Comparison of ENCODE assay signal across 19 cellular contexts in the genomic region with DNA sequence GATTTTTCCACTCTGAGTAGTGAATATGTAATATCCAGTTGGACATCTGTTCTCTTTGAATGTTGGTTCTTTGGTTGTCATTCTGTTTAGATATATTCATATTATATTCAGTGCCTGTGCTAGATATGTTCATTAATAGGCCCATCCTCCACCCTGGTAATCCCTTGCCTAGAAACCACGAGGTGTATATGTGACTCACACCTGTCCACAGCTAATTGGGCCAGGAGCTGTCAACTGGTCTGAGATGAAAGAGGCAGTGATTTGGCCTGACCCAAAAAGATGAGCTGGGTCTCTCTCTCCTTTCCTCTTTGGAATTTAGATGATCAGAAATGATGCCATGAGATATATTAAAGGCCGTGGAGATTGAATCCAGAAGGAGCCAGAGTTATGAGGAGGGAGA.
DNase-seq lines count a peak whose midpoint lies in the region; ATAC-seq, FAIRE-seq and TF ChIP-seq lines count a peak whose summit lies in the region.
"Had no signal": no experiment of that assay in that cellular context is flagged by ENCODE, and none has a peak within 500 bp of the region (broad histone marks: within the 10 kb centered on the region; RNA-seq: fewer than 3 reads in every experiment).

No MANE protein-coding gene starts in this region.

- ATAC-seq in aorta (ENCODE audit: low FRiP score): no peak
- ATAC-seq: SK-N-SH treated with all-trans-retinoic acid at 6 μM for 48 hours had no signal

- H3K27ac ChIP-seq in KMS-11: no peak overlapping the region
- no peak overlapping the region for H3K27ac ChIP-seq in aorta (ENCODE audit: low read depth in 1 of 2, low read length in 2 of 2)

- 85 to 90% methylated on average over 2 of the region's 2 CpGs for WGBS in aorta, 2 donors

- H3K4me3 ChIP-seq in KMS-11 (IDR thresholded peaks at IDR 0.05; ENCODE audit: insufficient read depth, low read depth, low read length) (no peak overlapping the region), bronchial epithelial cell (ENCODE audit: low read depth, low read length) (no peak overlapping the region), aorta (ENCODE audit: low read length in 2 of 2) (no peak overlapping the region)
- H3K4me3 ChIP-seq: HAP-1 had no signal

- DNase-seq in NCI-H69 (lab: John Stamatoyannopoulos, UW): peak; percentile 20
- DNase-seq in bronchial epithelial cell (ENCODE audit: low read depth): peak; percentile 55
- DNase-seq in renal cortical epithelial cell (ENCODE audit: low read depth): peak; percentile 6
- DNase-seq in NCI-H2029 (lab: John Stamatoyannopoulos, UW): no peak
- DNase-seq in NCI-H774 (lab: John Stamatoyannopoulos, UW): no peak
- DNase-seq in aorta: no peak
- DNase-seq: BE2C; DMS79; NCI-H1105; NCI-H1694; NCI-H2081 treated with DMSO at 0.1 percent for 48 hours; NCI-H446; NCI-H526 treated with DMSO at 0.1 percent for 48 hours; NK-92 treated with Interleukin-12 subunit alpha and Interleukin-12 subunit beta, amount 100 ng/mL, for 24 hours; T-helper 1 cell had no signal

- peak overlapping the region; percentile 65 for H3K4me2 ChIP-seq in KMS-11

- no peaks in the 10 kb centered on the region for H3K79me2 ChIP-seq in KMS-11 (ENCODE audit: insufficient read depth, low read depth)

- no peak for TF ChIP-seq CTCF in KMS-11 (conservative IDR thresholded peaks at IDR 0.05; ENCODE audit: low read depth, low read length)
- TF ChIP-seq CTCF in bronchial epithelial cell (IDR thresholded peaks at IDR 0.05; ENCODE audit: insufficient read depth, low read length, severe bottlenecking): no peak

- H3K9me3 ChIP-seq in aorta (ENCODE audit: control insufficient read depth, low read length): no peaks in the 10 kb centered on the region
- H3K9me3 ChIP-seq: BE2C, HAP-1 had no signal

- H3K9ac ChIP-seq in KMS-11: no peak overlapping the region

- no peaks in the 10 kb centered on the region for H4K20me1 ChIP-seq in KMS-11 (ENCODE audit: insufficient read depth)

- no peak overlapping the region for H2AFZ ChIP-seq in KMS-11 (ENCODE audit: low read depth)

- no peak for FAIRE-seq in bronchial epithelial cell (lab: Jason Lieb, UNC)
- FAIRE-seq: D721Med had no signal

- peaks cover 68% of the 10 kb centered on the region for H3K4me1 ChIP-seq in KMS-11 (ENCODE audit: low read depth, poor library complexity, severe bottlenecking)
- no peaks in the 10 kb centered on the region for H3K4me1 ChIP-seq in aorta (ENCODE audit: control insufficient read depth in 1 of 2, insufficient read depth in 2 of 2, low read length in 2 of 2)
- H3K4me1 ChIP-seq: BE2C, HAP-1 had no signal

- intact Hi-C loops in aorta (cut with DNase I): no loop called here

- H3K27me3 ChIP-seq in KMS-11 (ENCODE audit: insufficient read depth, low read depth) (no peaks in the 10 kb centered on the region), bronchial epithelial cell (ENCODE audit: control insufficient read depth, insufficient read depth, low read length) (no peaks in the 10 kb centered on the region), aorta (ENCODE audit: control insufficient read depth in 1 of 2, insufficient read depth in 2 of 2, low read length in 1 of 2) (peaks cover 0 to 1% of the 10 kb centered on the region in 2 donors)
- H3K27me3 ChIP-seq: BE2C had no signal

- no peaks in the 10 kb centered on the region for H3K36me3 ChIP-seq in KMS-11 (ENCODE audit: insufficient read depth)
- no peaks in the 10 kb centered on the region for H3K36me3 ChIP-seq in bronchial epithelial cell (ENCODE audit: control insufficient read depth, insufficient read depth, low read length)
- H3K36me3 ChIP-seq in aorta (ENCODE audit: control insufficient read depth in 1 of 2, insufficient read depth in 2 of 2, low read length in 1 of 2): no peaks in the 10 kb centered on the region
- H3K36me3 ChIP-seq: BE2C, HAP-1 had no signal

Comparison
In these comparisons a context has a peak if more than half of its experiments do, and no peak if none do; other contexts are left out.
1. DNase-seq: peak in NCI-H69 (single experiment), bronchial epithelial cell (single experiment) and renal cortical epithelial cell (single experiment); none in NCI-H2029 (single experiment), NCI-H774 (single experiment) and aorta (0 of 2).